36 cellular contexts compared by ENCODE assay signal in genomic region chr17:76097716-76098295, GRCh38. TPM values are rescaled to one million over a fixed set of nuclear protein-coding genes. Genes with fewer than 3 reads are reported as not detected.
"Had no signal": no experiment of that assay in that cellular context is flagged by ENCODE, and none has a peak within 500 bp of the region (broad histone marks: within the 10 kb centered on the region; RNA-seq: fewer than 3 reads in every experiment).

No MANE protein-coding gene starts in this region.

- H3K27me3 Mint-ChIP-seq: memory B cell; naive thymus-derived CD4-positive, alpha-beta T cell; natural killer cell treated with Interleukin-12 subunit alpha and Interleukin-12 subunit beta and Interleukin-15 and Interleukin-18, amount 100 ng/mL, for 72 hours; stimulated activated naive B cell treated with anti-CD40 and anti-IgM and Interleukin-4, amounts not matched to agents 10 μg/mL and 1 μg/mL and 100 μg/mL, for 72 hours had no signal

- H3K9me3 ChIP-seq: left lung, mucosa of descending colon, psoas muscle, right lobe of liver, stomach, testis, thyroid gland, transverse colon, upper lobe of left lung, vagina had no signal

- FAIRE-seq: islet of Langerhans, kidney had no signal

- DNase-seq: hypothalamus; immature natural killer cell; kidney; left colon; midbrain; mucosa of descending colon; naive thymus-derived CD4-positive, alpha-beta T cell; nucleus accumbens; psoas muscle; stimulated activated CD4-positive, alpha-beta T cell treated with anti-CD3 and anti-CD28 coated beads, Interleukin-12 subunit alpha, Interleukin-12 subunit beta, amount 100 ng/mL, for 4 hours; stimulated activated CD4-positive, alpha-beta T cell treated with anti-CD3 and anti-CD28 coated beads, Interleukin-15, amount 100 ng/mL, for 24 hours; stimulated activated CD4-positive, alpha-beta T cell treated with anti-CD3 and anti-CD28 coated beads, Interleukin-2, amount 100 ng/mL, for 24 hours; stimulated activated CD4-positive, alpha-beta T cell treated with anti-CD3 and anti-CD28 coated beads, Interleukin-4, amount 100 ng/mL, for 1 hour; stimulated activated naive B cell treated with anti-CD40 and anti-IgM and Interleukin-4, amounts not matched to agents 10 μg/mL and 1 μg/mL and 100 μg/mL, for 72 hours; stimulated activated naive CD8-positive, alpha-beta T cell treated with anti-CD3 and anti-CD28 coated beads, Interleukin-15, Interleukin-2, amounts not matched to agents 100 U/mL and 50 U/mL, for 24 hours; stomach; testis; thyroid gland; transverse colon; upper lobe of left lung had no signal

- ATAC-seq: left colon; left lung; mucosa of descending colon; naive thymus-derived CD4-positive, alpha-beta T cell; natural killer cell treated with Interleukin-12 subunit alpha and Interleukin-12 subunit beta and Interleukin-15 and Interleukin-18, amount 100 ng/mL, for 72 hours; psoas muscle; right lobe of liver; stimulated activated naive B cell treated with anti-CD40 and anti-IgM and Interleukin-4, amounts not matched to agents 10 μg/mL and 1 μg/mL and 100 μg/mL, for 72 hours; stimulated activated naive CD8-positive, alpha-beta T cell treated with anti-CD3 and anti-CD28 coated beads, Interleukin-15, Interleukin-2, amounts not matched to agents 100 U/mL and 50 U/mL, for 24 hours had no signal

- H2AFZ ChIP-seq: parathyroid adenoma had no signal

- H3K4me3 Mint-ChIP-seq: immature natural killer cell; memory B cell; naive thymus-derived CD4-positive, alpha-beta T cell; natural killer cell treated with Interleukin-12 subunit alpha and Interleukin-12 subunit beta and Interleukin-15 and Interleukin-18, amount 100 ng/mL, for 72 hours; stimulated activated naive B cell treated with anti-CD40 and anti-IgM and Interleukin-4, amounts not matched to agents 10 μg/mL and 1 μg/mL and 100 μg/mL, for 72 hours had no signal

- H3K27ac ChIP-seq: left lung, parathyroid adenoma, psoas muscle, right lobe of liver, stomach, testis, thyroid gland, transverse colon, upper lobe of left lung, vagina had no signal

- H3K4me1 ChIP-seq: parathyroid adenoma had no signal

- H3K27me3 ChIP-seq: left lung, right lobe of liver, stomach, testis, thyroid gland, transverse colon, upper lobe of left lung, vagina had no signal

- H3K4me3 ChIP-seq: left lung, mucosa of descending colon, psoas muscle, right lobe of liver, stomach, testis, thyroid gland, transverse colon, upper lobe of left lung, vagina had no signal

- H3K9me3 Mint-ChIP-seq: immature natural killer cell; memory B cell; natural killer cell treated with Interleukin-12 subunit alpha and Interleukin-12 subunit beta and Interleukin-15 and Interleukin-18, amount 100 ng/mL, for 72 hours; stimulated activated naive B cell treated with anti-CD40 and anti-IgM and Interleukin-4, amounts not matched to agents 10 μg/mL and 1 μg/mL and 100 μg/mL, for 72 hours had no signal

- H3K9ac ChIP-seq: parathyroid adenoma had no signal

- H3K27ac Mint-ChIP-seq: immature natural killer cell; memory B cell; natural killer cell treated with Interleukin-12 subunit alpha and Interleukin-12 subunit beta and Interleukin-15 and Interleukin-18, amount 100 ng/mL, for 72 hours had no signal

RNA-seq across cellular contexts. Expression of gene ZACN, which starts 18.8 kb away (rescaled TPM):
- total RNA-seq: lower leg skin, lung microvascular endothelial cell, mesenteric fat pad, myocyte, osteocyte, posterior vena cava, right lobe of liver, skeletal muscle tissue, stomach, upper lobe of left lung, urinary bladder, vagina had no signal
- polyA plus RNA-seq: neural cell had no signal

RNA-seq across cellular contexts. Expression of gene GALR2, which starts 23.2 kb away (rescaled TPM):
- total RNA-seq: kidney, left colon, mesenteric fat pad, myocyte, osteocyte, posterior vena cava, skeletal muscle tissue, stomach, thyroid gland, urinary bladder, vagina had no signal
- polyA plus RNA-seq: neural cell had no signal

RNA-seq across cellular contexts. Expression of gene FOXJ1, which starts 43.2 kb away (rescaled TPM):
- total RNA-seq: lung microvascular endothelial cell, myocyte, posterior vena cava, vagina had no signal
- polyA plus RNA-seq: immature natural killer cell had no signal
